30 cellular contexts compared by ENCODE assay signal in the genomic region with DNA sequence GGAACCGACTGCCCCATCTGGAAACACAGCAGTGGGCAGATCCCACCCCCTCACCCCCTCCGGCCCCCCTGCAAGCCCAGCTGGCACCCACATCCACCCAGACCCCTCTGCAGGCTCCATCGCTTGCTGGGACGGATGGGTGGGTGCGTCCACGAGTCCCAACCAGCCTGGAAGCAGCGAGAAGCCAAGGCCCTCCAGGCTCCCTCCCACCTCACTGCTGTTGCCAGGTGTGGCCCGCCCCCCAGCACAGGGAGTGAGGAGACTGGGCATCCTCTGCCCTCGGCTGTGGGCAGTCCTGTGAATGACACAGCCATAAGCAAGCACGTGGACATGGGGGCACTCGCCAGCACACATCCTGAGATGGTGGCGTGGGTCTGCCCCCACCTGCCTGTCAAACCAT.
"Had no signal": no experiment of that assay in that cellular context is flagged by ENCODE, and none has a peak within 500 bp of the region (broad histone marks: within the 10 kb centered on the region; RNA-seq: fewer than 3 reads in every experiment).

No MANE protein-coding gene starts in this region.

- H3K27ac ChIP-seq: brain microvascular endothelial cell, PC-9, WERI-Rb-1 had no signal

- ATAC-seq: activated CD8-positive, alpha-beta memory T cell treated with anti-CD3 and anti-CD28 coated beads, Interleukin-2, amount 10 ng/mL, durations not matched to agents 7 days and 5 days had no signal

- H3K4me3 ChIP-seq: PC-9 had no signal

- FAIRE-seq: RCC 7860 had no signal

- H3K27me3 ChIP-seq: brain microvascular endothelial cell had no signal

- DNase-seq: activated CD4-positive, alpha-beta memory T cell treated with anti-CD3 and anti-CD28 coated beads, Interleukin-2, amount 10 ng/mL, durations not matched to agents 7 days and 5 days; activated CD4-positive, alpha-beta T cell treated with anti-CD3 and anti-CD28 coated beads for 1 hour; activated CD4-positive, alpha-beta T cell treated with anti-CD3 and anti-CD28 coated beads for 48 hours; activated CD4-positive, CD25-positive, alpha-beta regulatory T cell; activated CD8-positive, alpha-beta memory T cell treated with anti-CD3 and anti-CD28 coated beads for 24 hours; activated CD8-positive, alpha-beta memory T cell treated with anti-CD3 and anti-CD28 coated beads, Interleukin-2, amount 10 ng/mL, durations not matched to agents 7 days and 5 days; activated CD8-positive, alpha-beta memory T cell treated with anti-CD3 and anti-CD28 coated beads, Interleukin-2, amount 50 U/mL, for 48 hours; activated effector memory CD4-positive, alpha-beta T cell treated with Interleukin-2 at 50 U/mL for 16 hours; activated naive CD4-positive, alpha-beta T cell treated with anti-CD3 and anti-CD28 coated beads, Interleukin-2, amount 50 U/mL, for 16 hours; activated naive CD8-positive, alpha-beta T cell treated with anti-CD3 and anti-CD28 coated beads for 36 hours; activated T-cell treated with anti-CD3 and anti-CD28 coated beads, Interleukin-2, amount 50 U/mL, for 48 hours; amniotic stem cell; aorta; brain microvascular endothelial cell; Kasumi-1; KG1; MM.1S; MV-4-11; NCI-H1092; NCI-H1436 treated with DMSO at 0.1 percent for 48 hours; NCI-H1694 treated with DMSO at 0.1 percent for 48 hours; NCI-H2029; NCI-H345; NCI-H524 treated with DMSO at 0.1 percent for 48 hours; PC-9; Right ventricle myocardium superior; SW 1271; T1000; WERI-Rb-1 had no signal
